Comparison of ENCODE assay signal across 19 cellular contexts in genomic region chr20:6663751-6664388, GRCh38.
DNase-seq lines count a peak whose midpoint lies in the region; TF ChIP-seq lines count a peak whose summit lies in the region.
"Had no signal": no experiment of that assay in that cellular context is flagged by ENCODE, and none has a peak within 500 bp of the region (broad histone marks: within the 10 kb centered on the region; RNA-seq: fewer than 3 reads in every experiment).

No MANE protein-coding gene starts in this region.

- H3K27me3 ChIP-seq in hepatocyte = no peaks in the 10 kb centered on the region
- H3K27me3 ChIP-seq in sigmoid colon = no peaks in the 10 kb centered on the region
- H3K27me3 ChIP-seq: gastrocnemius medialis had no signal

- no peak for TF ChIP-seq EP300 in sigmoid colon (IDR thresholded peaks at IDR 0.05)

- no peak overlapping the region for H3K4me3 ChIP-seq in hepatocyte
- no peak overlapping the region for H3K4me3 ChIP-seq in sigmoid colon
- H3K4me3 ChIP-seq: gastrocnemius medialis, lower lobe of right lung had no signal

- no peaks in the 10 kb centered on the region for H3K9me2 ChIP-seq in hepatocyte (replicated peaks; ENCODE audit: insufficient read depth)

- H3K9me3 ChIP-seq in hepatocyte (ENCODE audit: low read depth) = no peaks in the 10 kb centered on the region
- no peaks in the 10 kb centered on the region for H3K9me3 ChIP-seq in sigmoid colon
- H3K9me3 ChIP-seq: gastrocnemius medialis, lower lobe of right lung had no signal

- WGBS in hepatocyte (ENCODE audit: low lambda C conversion rate, missing lambda C conversion rate) = 42% methylated on average over 6 of the region's 6 CpGs
- 19 to 66% methylated on average over 6 of the region's 6 CpGs for WGBS in sigmoid colon, 2 donors

- no peak overlapping the region for H3K4me2 ChIP-seq in hepatocyte

- no peak for TF ChIP-seq CTCF in hepatocyte (IDR thresholded peaks at IDR 0.05; ENCODE audit: poor library complexity)
- no peak for TF ChIP-seq CTCF in sigmoid colon (IDR thresholded peaks at IDR 0.05)

- H3K36me3 ChIP-seq in hepatocyte (replicated peaks; ENCODE audit: insufficient read depth, low read depth) = no peaks in the 10 kb centered on the region
- H3K36me3 ChIP-seq in sigmoid colon = no peaks in the 10 kb centered on the region
- H3K36me3 ChIP-seq: gastrocnemius medialis, lower lobe of right lung had no signal

- H3K27ac ChIP-seq in hepatocyte (peak overlapping the region; percentile 93), sigmoid colon (no peak overlapping the region)
- H3K27ac ChIP-seq: gastrocnemius medialis, lower lobe of right lung had no signal

- intact Hi-C loops in sigmoid colon (cut with DNase I) = no loop called here

- H3K4me1 ChIP-seq in hepatocyte (ENCODE audit: insufficient read depth) (peaks cover 41% of the 10 kb centered on the region), sigmoid colon (no peaks in the 10 kb centered on the region)
- H3K4me1 ChIP-seq: gastrocnemius medialis, lower lobe of right lung had no signal

- no peaks in the 10 kb centered on the region for H4K20me1 ChIP-seq in hepatocyte (ENCODE audit: insufficient read depth, poor library complexity, severe bottlenecking)

- H2AFZ ChIP-seq in hepatocyte = no peak overlapping the region

- H3K79me2 ChIP-seq in hepatocyte = no peaks in the 10 kb centered on the region

- DNase-seq in HS-27A (ENCODE audit: low read depth) = peak; percentile 19
- peak; percentile 7 for DNase-seq in amniotic epithelial cell (ENCODE audit: low read depth)
- peak; percentile 24 for DNase-seq in hepatocyte (ENCODE audit: low spot score)
- peak; percentile 46 for DNase-seq in renal cortical epithelial cell (ENCODE audit: low read depth)
- no peak for DNase-seq in central memory CD4-positive, alpha-beta T cell
- DNase-seq in sigmoid colon = no peak
- no peak for DNase-seq in NCI-H2107 treated with DMSO at 0.1 percent for 48 hours (lab: John Stamatoyannopoulos, UW; ENCODE audit: unreplicated experiment)
- no peak for DNase-seq in cortex of kidney (lab: John Stamatoyannopoulos, UW)
- DNase-seq: activated CD8-positive, alpha-beta T cell treated with anti-CD3 and anti-CD28 coated beads for 36 hours; activated naive CD4-positive, alpha-beta T cell treated with anti-CD3 and anti-CD28 coated beads, Interleukin-2, amount 10 ng/mL, durations not matched to agents 7 days and 5 days; activated T-cell treated with anti-CD3 and anti-CD28 coated beads, Interleukin-2, amount 50 U/mL, for 24 hours; aorta; DND-41; gastrocnemius medialis; lower lobe of right lung; NCI-H1092 treated with DMSO at 0.1 percent for 48 hours; NCI-H82; PC-3; stimulated activated naive CD8-positive, alpha-beta T cell treated with anti-CD3 and anti-CD28 coated beads, Interleukin-15, Interleukin-2, amounts not matched to agents 100 U/mL and 50 U/mL, for 24 hours had no signal

- TF ChIP-seq POLR2A in sigmoid colon (IDR thresholded peaks at IDR 0.05) = no peak

Comparison
In these comparisons a context has a peak if more than half of its experiments do, and no peak if none do; other contexts are left out.
1. DNase-seq: peak in HS-27A (single experiment), amniotic epithelial cell (single experiment), hepatocyte (single experiment) and renal cortical epithelial cell (single experiment); none in central memory CD4-positive, alpha-beta T cell (single experiment), sigmoid colon (single experiment), NCI-H2107 treated with DMSO at 0.1 percent for 48 hours (single experiment) and cortex of kidney (single experiment).